8 cellular contexts compared by ENCODE assay signal in the genomic region with DNA sequence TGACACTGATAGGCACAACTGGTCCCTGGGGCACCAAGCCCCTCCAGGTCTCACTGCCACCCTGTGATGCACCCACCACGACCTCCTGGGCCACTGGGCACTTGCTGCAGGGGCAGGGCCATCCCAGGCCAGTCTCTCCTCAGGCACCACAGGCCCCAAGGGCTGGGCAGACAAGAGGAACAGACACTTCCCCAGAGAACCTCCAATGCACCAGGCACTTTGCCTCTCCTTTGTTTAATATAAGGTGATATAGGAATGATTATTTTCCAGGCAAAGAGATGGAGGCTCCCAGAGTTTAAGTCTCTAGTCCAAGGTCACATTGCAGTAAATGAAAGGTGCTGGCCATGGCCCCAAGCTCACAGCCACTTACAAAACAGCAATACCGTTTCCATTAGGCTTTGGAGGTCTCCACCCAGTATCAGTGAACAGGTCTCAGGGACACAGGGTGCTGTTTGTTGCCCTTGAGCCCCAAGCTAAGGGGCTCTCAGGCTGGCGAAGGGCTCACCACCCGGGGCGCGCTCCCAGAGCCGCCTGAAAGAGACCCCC. TPM values are rescaled to one million over a fixed set of nuclear protein-coding genes. Genes with fewer than 3 reads are reported as not detected.
DNase-seq lines count a peak whose midpoint lies in the region; ATAC-seq and TF ChIP-seq lines count a peak whose summit lies in the region.

No MANE protein-coding gene starts in this region.

- intact Hi-C loops in CD4-positive, alpha-beta T cell (cut with DNase I, micrococcal nuclease), result loop anchor here (1.0 to 5.0 kb wide), 4 partner anchors 15 to 112 kb away; a partner anchor contains a TSS
- intact Hi-C loops in dendritic cell treated with granulocyte-macrophage colony-stimulating factor and Interleukin-4, amounts not matched to agents 40 ng/mL and 50 ng/mL, for 4 days (cut with micrococcal nuclease), result loop anchor here (2.0 kb wide), 1 partner anchor 15 kb away; a partner anchor contains a TSS

- no peaks in the 10 kb centered on the region for H3K9me3 Mint-ChIP-seq in CD4-positive, alpha-beta T cell
- H3K9me3 Mint-ChIP-seq in dendritic cell treated with granulocyte-macrophage colony-stimulating factor and Interleukin-4, amounts not matched to agents 40 ng/mL and 50 ng/mL, for 4 days, result no peaks in the 10 kb centered on the region
- H3K9me3 Mint-ChIP-seq in nephron progenitor cell, result no peaks in the 10 kb centered on the region

- H3K27me3 Mint-ChIP-seq in CD4-positive, alpha-beta T cell, result no peaks in the 10 kb centered on the region
- no peaks in the 10 kb centered on the region for H3K27me3 Mint-ChIP-seq in dendritic cell treated with granulocyte-macrophage colony-stimulating factor and Interleukin-4, amounts not matched to agents 40 ng/mL and 50 ng/mL, for 4 days
- H3K27me3 Mint-ChIP-seq in nephron progenitor cell (ENCODE audit: low read depth, poor library complexity), result peaks cover 4% of the 10 kb centered on the region

- CTCF ChIA-PET in CD4-positive, alpha-beta T cell (lab: Charles Lee), result interaction anchor here (1.1 to 2.2 kb wide), 3 partner anchors 20 to 41 kb away, joined by 3 to 9 read pairs (median 3); no protein-coding TSS in a partner anchor

- POLR2A ChIA-PET in CD4-positive, alpha-beta T cell (lab: Charles Lee), result interaction anchor here (1.3 kb wide), 1 partner anchor 11 kb away, joined by 3 read pairs; no protein-coding TSS in a partner anchor

- H3K9me3 ChIP-seq in CD4-positive, alpha-beta T cell (ENCODE audit: control insufficient read depth, low read length), result no peaks in the 10 kb centered on the region

- no peaks in the 10 kb centered on the region for H3K27me3 ChIP-seq in CD4-positive, alpha-beta T cell (ENCODE audit: control insufficient read depth, insufficient read depth, low read length)
- no peaks in the 10 kb centered on the region for H3K27me3 ChIP-seq in HL-60 (ENCODE audit: insufficient read depth, poor library complexity, severe bottlenecking)

- peak overlapping the region; percentile 44 for H3K4me3 Mint-ChIP-seq in CD4-positive, alpha-beta T cell
- H3K4me3 Mint-ChIP-seq in dendritic cell treated with granulocyte-macrophage colony-stimulating factor and Interleukin-4, amounts not matched to agents 40 ng/mL and 50 ng/mL, for 4 days, result peak overlapping the region; percentile 21
- peak overlapping the region; percentile 49 for H3K4me3 Mint-ChIP-seq in nephron progenitor cell

- no peak overlapping the region for H3K27ac Mint-ChIP-seq in CD4-positive, alpha-beta T cell
- peak overlapping the region; percentile 88 for H3K27ac Mint-ChIP-seq in dendritic cell treated with granulocyte-macrophage colony-stimulating factor and Interleukin-4, amounts not matched to agents 40 ng/mL and 50 ng/mL, for 4 days
- H3K27ac Mint-ChIP-seq in nephron progenitor cell, result no peak overlapping the region

- no peak for TF ChIP-seq CTCF in CD4-positive, alpha-beta T cell (IDR thresholded peaks at IDR 0.05)
- TF ChIP-seq CTCF in HL-60 (IDR thresholded peaks at IDR 0.05; ENCODE audit: insufficient read depth, low read length) (no peak), nephron progenitor cell (IDR thresholded peaks at IDR 0.05) (no peak)

- DNase-seq in CD4-positive, alpha-beta T cell, result no peak
- peak in 1 of 2 experiments; percentile 46 for DNase-seq in HL-60 (ENCODE audit: low read depth in 1 of 2, low spot score in 1 of 2)
- DNase-seq in nephron progenitor cell, result no peak
- DNase-seq in activated effector memory CD4-positive, alpha-beta T cell treated with anti-CD3 and anti-CD28 coated beads, Interleukin-2, amount 50 U/mL, for 16 hours, result no peak
- no peak for DNase-seq in SIG-M5 (lab: John Stamatoyannopoulos, UW)

- ATAC-seq in CD4-positive, alpha-beta T cell (ENCODE audit: poor library complexity), result no peak
- ATAC-seq in GM21737 (IDR thresholded peaks at IDR 0.05; ENCODE audit: unreplicated experiment) (no peak), HG03571 (IDR thresholded peaks at IDR 0.05; ENCODE audit: unreplicated experiment) (no peak)

- H3K4me1 Mint-ChIP-seq in CD4-positive, alpha-beta T cell (ENCODE audit: low read depth), result peaks cover 5% of the 10 kb centered on the region
- H3K4me1 Mint-ChIP-seq in dendritic cell treated with granulocyte-macrophage colony-stimulating factor and Interleukin-4, amounts not matched to agents 40 ng/mL and 50 ng/mL, for 4 days (ENCODE audit: low read depth), result peaks cover 91% of the 10 kb centered on the region
- H3K4me1 Mint-ChIP-seq in nephron progenitor cell, result peaks cover 41% of the 10 kb centered on the region

- no peak overlapping the region for H3K4me3 ChIP-seq in HL-60 (replicated peaks; ENCODE audit: insufficient read depth, low read length)

- no peak overlapping the region for H3K27ac ChIP-seq in CD4-positive, alpha-beta T cell (ENCODE audit: low read depth, low read length)
- H3K27ac ChIP-seq in HL-60 (replicated peaks), result peak overlapping the region; percentile 75

- H3K36me3 Mint-ChIP-seq in CD4-positive, alpha-beta T cell (ENCODE audit: low read depth), result no peaks in the 10 kb centered on the region
- H3K36me3 Mint-ChIP-seq in dendritic cell treated with granulocyte-macrophage colony-stimulating factor and Interleukin-4, amounts not matched to agents 40 ng/mL and 50 ng/mL, for 4 days (ENCODE audit: low read depth), result peaks cover 92% of the 10 kb centered on the region
- peaks cover 28% of the 10 kb centered on the region for H3K36me3 Mint-ChIP-seq in nephron progenitor cell (ENCODE audit: low read depth)

RNA-seq across cellular contexts. Expression of a gene that starts 4.5 kb away (rescaled TPM):
- not detected for total RNA-seq in CD4-positive, alpha-beta T cell

RNA-seq across cellular contexts. Expression of a gene that starts 14.6 kb away (rescaled TPM):
- total RNA-seq in CD4-positive, alpha-beta T cell, result 1 to 10 TPM in 1 of 2 experiments, under 1 TPM in 1; 0.88 to 1.4 TPM

RNA-seq across cellular contexts. Expression of a gene that starts 26.6 kb away (rescaled TPM):
- total RNA-seq in CD4-positive, alpha-beta T cell, result 10 to 100 TPM; 14.1 to 15.3 TPM
